In the genomic region with DNA sequence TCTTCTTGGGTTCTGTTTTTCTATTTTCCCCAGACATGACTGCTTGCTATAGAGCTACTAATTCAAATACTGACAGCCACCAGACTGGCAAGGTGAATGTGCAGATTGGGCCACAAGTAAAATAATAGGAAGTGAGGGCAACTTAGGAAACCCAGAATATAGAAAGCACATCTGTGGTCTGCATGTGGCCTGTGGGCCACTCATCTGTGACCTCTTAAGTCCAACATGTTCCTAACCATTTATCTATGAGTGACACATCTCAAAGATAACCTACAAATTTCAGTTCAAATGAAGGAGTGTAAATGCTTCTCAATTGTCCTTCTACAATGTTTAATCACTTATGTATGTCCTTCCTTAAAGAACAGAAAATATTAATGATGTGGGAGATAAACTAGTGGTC, we compare ENCODE assay signal across 12 cellular contexts.
DNase-seq lines count a peak whose midpoint lies in the region; ATAC-seq and TF ChIP-seq lines count a peak whose summit lies in the region.
"Had no signal": no experiment of that assay in that cellular context is flagged by ENCODE, and none has a peak within 500 bp of the region (broad histone marks: within the 10 kb centered on the region; RNA-seq: fewer than 3 reads in every experiment).

No MANE protein-coding gene starts in this region.

- no peak for TF ChIP-seq CTCF in GM06990 (IDR thresholded peaks at IDR 0.05; ENCODE audit: insufficient read depth, low read length, poor library complexity, severe bottlenecking)
- TF ChIP-seq CTCF in testis (IDR thresholded peaks at IDR 0.05): no peak

- ATAC-seq in GM19395 (IDR thresholded peaks at IDR 0.05; ENCODE audit: unreplicated experiment) (peak; percentile 79), HG02885 (IDR thresholded peaks at IDR 0.05; ENCODE audit: poor library complexity, unreplicated experiment) (peak; percentile 75)

- H3K4me1 ChIP-seq in testis: no peaks in the 10 kb centered on the region

- no peak for TF ChIP-seq POLR2A in testis (IDR thresholded peaks at IDR 0.05)

- H3K36me3 ChIP-seq in GM06990 (ENCODE audit: control insufficient read depth, insufficient read depth, low read length): no peaks in the 10 kb centered on the region
- H3K36me3 ChIP-seq in testis (ENCODE audit: low read depth, missing control alignments): no peaks in the 10 kb centered on the region
- H3K36me3 ChIP-seq: adrenal gland had no signal

- peak; percentile 30 for DNase-seq in GM06990 (ENCODE audit: extremely low read depth, insufficient read length)
- DNase-seq in NAMALWA (ENCODE audit: low spot score): peak; percentile 46
- DNase-seq in NCI-H510A treated with DMSO at 0.1 percent for 48 hours (lab: John Stamatoyannopoulos, UW): no peak
- no peak for DNase-seq in iPS-NIHi7 (ENCODE audit: extremely low spot score)
- no peak for DNase-seq in NCI-H526 treated with DMSO at 0.1 percent for 48 hours (lab: John Stamatoyannopoulos, UW)
- no peak for DNase-seq in testis
- DNase-seq: activated CD4-positive, CD25-positive, alpha-beta regulatory T cell treated with anti-CD3 and anti-CD28 coated beads, Interleukin-2, amount 50 U/mL, for 72 hours; natural killer cell had no signal

- H3K4me3 ChIP-seq in GM06990 (replicated peaks; ENCODE audit: low read depth, low read length): no peak overlapping the region
- no peak overlapping the region for H3K4me3 ChIP-seq in testis
- H3K4me3 ChIP-seq: adrenal gland had no signal

- H3K9me3 ChIP-seq in testis: no peaks in the 10 kb centered on the region
- H3K9me3 ChIP-seq: adrenal gland had no signal

- H3K27ac ChIP-seq in testis: no peak overlapping the region
- H3K27ac ChIP-seq: adrenal gland, C4-2B had no signal

- H3K27me3 ChIP-seq in GM06990 (replicated peaks; ENCODE audit: control insufficient read depth, insufficient read depth, low read length) (no peaks in the 10 kb centered on the region), testis (no peaks in the 10 kb centered on the region)
- H3K27me3 ChIP-seq: adrenal gland had no signal

- intact Hi-C loops in testis (cut with DNase I; ENCODE audit: low total_unique reads): no loop called here

Comparison
In these comparisons a context has a peak if more than half of its experiments do, and no peak if none do; other contexts are left out.
1. DNase-seq: peak in GM06990 (single experiment) and NAMALWA (single experiment); none in NCI-H510A treated with DMSO at 0.1 percent for 48 hours (single experiment), iPS-NIHi7 (single experiment), NCI-H526 treated with DMSO at 0.1 percent for 48 hours (single experiment) and testis (single experiment).